In the genomic region with DNA sequence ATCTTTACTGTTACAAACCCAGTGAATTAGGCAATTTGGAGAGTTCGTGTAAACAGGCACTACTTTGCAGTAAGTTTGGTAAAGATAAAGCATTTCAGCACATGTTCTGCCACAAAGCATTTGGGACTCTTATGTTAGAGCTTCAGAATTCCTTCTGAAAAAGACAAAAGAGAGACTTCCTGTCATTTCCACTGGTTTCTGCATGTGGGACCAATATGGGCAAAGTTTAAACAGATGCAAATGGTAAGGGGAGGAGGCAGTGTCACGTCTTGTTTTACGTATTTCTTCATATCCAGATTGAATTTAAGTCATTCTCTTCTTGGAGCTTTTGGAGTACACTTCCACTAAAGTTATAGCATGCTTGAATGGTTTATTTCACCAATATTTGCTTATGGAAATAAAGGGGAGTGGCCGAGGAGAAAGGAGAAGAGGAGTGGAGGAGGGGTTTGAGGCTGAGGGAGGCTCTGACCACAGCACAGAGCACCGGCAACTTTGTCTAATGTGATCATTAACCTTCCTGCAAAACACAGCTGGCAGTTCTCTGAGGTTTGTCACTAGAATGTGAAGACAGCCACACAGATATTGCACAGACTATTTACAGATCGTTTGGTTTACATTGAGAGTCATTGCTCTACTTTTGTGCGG, we compare ENCODE assay signal across 9 cellular contexts. TPM values are rescaled to one million over a fixed set of nuclear protein-coding genes. Genes with fewer than 3 reads are reported as not detected.
DNase-seq lines count a peak whose midpoint lies in the region; ATAC-seq and TF ChIP-seq lines count a peak whose summit lies in the region.
"Had no signal": no experiment of that assay in that cellular context is flagged by ENCODE, and none has a peak within 500 bp of the region (broad histone marks: within the 10 kb centered on the region; RNA-seq: fewer than 3 reads in every experiment).

Gene APELA, plus strand, starts transcription at position 499 of the 645 bp plus-strand sequence. CDS start 154 bp downstream, outside the sequence.

- 24% methylated on average over 7 of the region's 7 CpGs for WGBS in esophagus muscularis mucosa

- peak within 1 kb of the TSS; percentile 80 for H3K4me3 ChIP-seq in HUES6 (ENCODE audit: low read depth, low read length)
- no peak within 1 kb of the TSS for H3K4me3 ChIP-seq in esophagus muscularis mucosa
- H3K4me3 ChIP-seq: esophagus squamous epithelium had no signal

- no peak for TF ChIP-seq EP300 in esophagus muscularis mucosa (IDR thresholded peaks at IDR 0.05)

- H3K36me3 ChIP-seq in HUES6 (ENCODE audit: control insufficient read depth, insufficient read depth, low read length) (peaks cover 29% of the 10 kb centered on the region), esophagus muscularis mucosa (no peaks in the 10 kb centered on the region)
- H3K36me3 ChIP-seq: esophagus squamous epithelium had no signal

- H3K9ac ChIP-seq in HUES6 (ENCODE audit: low read length), result peak within 1 kb of the TSS; percentile 70

- DNase-seq in H4 (ENCODE audit: low spot score) (peak; percentile 22), left kidney (ENCODE audit: low read depth, low spot score) (peak; percentile 74), esophagus muscularis mucosa (ENCODE audit: extremely low spot score) (no peak), NCI-H187 treated with DMSO at 0.1 percent for 48 hours (lab: John Stamatoyannopoulos, UW) (no peak), DMS153 treated with DMSO at 0.1 percent for 48 hours (lab: John Stamatoyannopoulos, UW; ENCODE audit: unreplicated experiment) (no peak)
- DNase-seq in stimulated activated CD4-positive, alpha-beta T cell treated with anti-CD3 and anti-CD28 coated beads, Interleukin-4, amount 100 ng/mL, for 4 hours, result no peak
- DNase-seq: esophagus squamous epithelium had no signal

- no peak for TF ChIP-seq POLR2A in esophagus muscularis mucosa (IDR thresholded peaks at IDR 0.05; ENCODE audit: low read depth)

- H3K4me1 ChIP-seq in HUES6 (ENCODE audit: control insufficient read depth, insufficient read depth, low read length), result peaks cover 49% of the 10 kb centered on the region
- H3K4me1 ChIP-seq in esophagus muscularis mucosa, result no peaks in the 10 kb centered on the region
- H3K4me1 ChIP-seq: esophagus squamous epithelium had no signal

- intact Hi-C loops in esophagus muscularis mucosa (cut with DNase I), result no loop called here

- H3K9me3 ChIP-seq in HUES6 (ENCODE audit: control insufficient read depth, insufficient read depth, low read depth, low read length), result no peaks in the 10 kb centered on the region
- no peaks in the 10 kb centered on the region for H3K9me3 ChIP-seq in esophagus muscularis mucosa
- H3K9me3 ChIP-seq: esophagus squamous epithelium had no signal

- peak; percentile 100 for ATAC-seq in GM18520 (IDR thresholded peaks at IDR 0.05; ENCODE audit: unreplicated experiment)

- no peak for TF ChIP-seq CTCF in esophagus muscularis mucosa (IDR thresholded peaks at IDR 0.05)

- H3K27ac ChIP-seq in HUES6 (ENCODE audit: low read depth, low read length), result peak within 1 kb of the TSS; percentile 52; the same call in 1 of the 2 replicates
- H3K27ac ChIP-seq in esophagus muscularis mucosa (replicated peaks in 1 of 4), result no peak within 1 kb of the TSS
- H3K27ac ChIP-seq: esophagus squamous epithelium had no signal

- H3K27me3 ChIP-seq in HUES6 (ENCODE audit: control insufficient read depth, insufficient read depth, low read length) (no peaks in the 10 kb centered on the region), esophagus muscularis mucosa (no peaks in the 10 kb centered on the region)
- H3K27me3 ChIP-seq: esophagus squamous epithelium had no signal

RNA-seq across cellular contexts. Expression of gene APELA, which starts in this region (rescaled TPM):
- 0.04 and 0.10 TPM in 2 replicates for total RNA-seq in H4 (2014; rRNA removed; shearing (Covaris generic))
- not detected for total RNA-seq in esophagus muscularis mucosa
- total RNA-seq: esophagus squamous epithelium had no signal

Comparison
In these comparisons a context has a peak if more than half of its experiments do, and no peak if none do; other contexts are left out.
1. Peak in DNase-seq in H4; RNA of the gene not detected or under 1 TPM.